ENCODE assay signal across 20 cellular contexts in the genomic region with DNA sequence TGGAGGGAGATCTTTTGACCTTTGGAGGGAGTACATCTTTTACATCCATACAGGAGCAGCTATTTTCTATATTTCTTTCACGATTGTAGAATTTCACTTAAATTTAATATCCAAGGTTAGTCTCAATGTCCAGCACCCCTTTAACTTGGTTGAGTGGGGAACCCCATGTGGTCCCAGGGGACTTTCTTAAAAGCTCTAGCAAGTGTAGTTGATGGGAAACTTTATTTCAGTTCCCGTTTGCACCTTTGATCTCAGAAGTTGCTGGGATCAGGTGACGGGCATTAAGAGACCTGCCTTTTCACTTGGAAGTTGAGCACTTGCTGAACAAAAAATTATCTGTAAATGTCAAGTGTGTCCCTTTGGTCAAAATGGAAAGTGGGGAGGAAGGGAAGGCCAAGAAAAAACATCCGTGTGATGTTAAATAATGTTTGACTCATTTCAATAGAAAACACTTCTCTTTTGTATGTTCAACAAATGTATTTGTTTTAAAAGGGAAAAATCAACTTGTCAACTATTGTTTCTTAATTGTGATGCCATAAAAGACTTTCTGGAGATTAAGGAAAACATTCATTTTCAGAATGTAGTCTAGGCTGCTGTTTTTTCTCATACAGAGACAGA.
DNase-seq lines count a peak whose midpoint lies in the region; ATAC-seq, FAIRE-seq and TF ChIP-seq lines count a peak whose summit lies in the region.
"Had no signal": no experiment of that assay in that cellular context is flagged by ENCODE, and none has a peak within 500 bp of the region (broad histone marks: within the 10 kb centered on the region; RNA-seq: fewer than 3 reads in every experiment).

No MANE protein-coding gene starts in this region.

- no peak overlapping the region for H3K9ac ChIP-seq in colonic mucosa (ENCODE audit: low read depth in 2 of 2, low read length in 2 of 2)

- peak; percentile 70 for FAIRE-seq in endometrium (lab: Jason Lieb, UNC)

- H3K4me2 ChIP-seq in DOHH2 (ENCODE audit: low read length): peak overlapping the region; percentile 15

- intact Hi-C loops in colonic mucosa (cut with DNase I): no loop called here

- H3K4me3 ChIP-seq in DOHH2 (ENCODE audit: low read length) (no peak overlapping the region), colonic mucosa (no peak overlapping the region)
- H3K4me3 ChIP-seq: heart right ventricle, sigmoid colon had no signal

- H3K27ac ChIP-seq in DOHH2 (ENCODE audit: low read depth, low read length) (no peak overlapping the region), colonic mucosa (no peak overlapping the region)
- H3K27ac ChIP-seq: heart right ventricle, sigmoid colon had no signal

- ATAC-seq in GM19351 (IDR thresholded peaks at IDR 0.05; ENCODE audit: unreplicated experiment) (peak; percentile 33), HG03342 (IDR thresholded peaks at IDR 0.05; ENCODE audit: unreplicated experiment) (peak; percentile 30)
- ATAC-seq: activated CD8-positive, alpha-beta memory T cell treated with anti-CD3 and anti-CD28 coated beads, Interleukin-2, amount 10 ng/mL, durations not matched to agents 7 days and 5 days had no signal

- peaks cover 41% of the 10 kb centered on the region for H3K79me2 ChIP-seq in DOHH2 (ENCODE audit: control insufficient read depth, low read length)

- no peaks in the 10 kb centered on the region for H3F3A ChIP-seq in DOHH2 (ENCODE audit: control insufficient read depth, insufficient read depth)

- H3K36me3 ChIP-seq in DOHH2 (ENCODE audit: control insufficient read depth, low read length): peaks cover 36% of the 10 kb centered on the region
- peaks cover 7% of the 10 kb centered on the region for H3K36me3 ChIP-seq in colonic mucosa

- peaks cover 3% of the 10 kb centered on the region for H4K20me1 ChIP-seq in DOHH2 (ENCODE audit: control insufficient read depth, insufficient read depth, low read depth, low read length)

- H3K27me3 ChIP-seq in DOHH2 (ENCODE audit: control insufficient read depth, low read length): no peaks in the 10 kb centered on the region
- H3K27me3 ChIP-seq in colonic mucosa: no peaks in the 10 kb centered on the region
- H3K27me3 ChIP-seq: heart right ventricle, sigmoid colon had no signal

- peaks cover 30% of the 10 kb centered on the region for H3K4me1 ChIP-seq in DOHH2 (ENCODE audit: control insufficient read depth, low read length)
- no peaks in the 10 kb centered on the region for H3K4me1 ChIP-seq in colonic mucosa
- H3K4me1 ChIP-seq: heart right ventricle, sigmoid colon had no signal

- DNase-seq in colonic mucosa (no peak), T1000 (lab: John Stamatoyannopoulos, UW) (no peak), NCI-H1436 treated with DMSO at 0.1 percent for 48 hours (lab: John Stamatoyannopoulos, UW) (no peak)
- DNase-seq in activated CD4-positive, alpha-beta T cell treated with anti-CD3 and anti-CD28 coated beads, Interleukin-2, amount 50 U/mL, for 48 hours: no peak
- DNase-seq: ACHN; activated CD4-positive, CD25-positive, alpha-beta regulatory T cell treated with anti-CD3 and anti-CD28 coated beads, Interleukin-2, amount 50 U/mL, for 72 hours; activated CD8-positive, alpha-beta memory T cell treated with anti-CD3 and anti-CD28 coated beads, Interleukin-2, amount 10 ng/mL, durations not matched to agents 7 days and 5 days; dermis blood vessel endothelial cell; heart right ventricle; NCI-H1417; NCI-H226; Right ventricle myocardium superior; sigmoid colon; stimulated activated CD4-positive, alpha-beta T cell treated with anti-CD3 and anti-CD28 coated beads, Interleukin-4, amount 100 ng/mL, for 1 hour; stimulated activated CD8-positive, alpha-beta memory T cell treated with anti-CD3 and anti-CD28 coated beads, Interleukin-4, amount 100 ng/mL, for 48 hours; T-helper 2 cell had no signal

- TF ChIP-seq CTCF in DOHH2 (IDR thresholded peaks at IDR 0.05; ENCODE audit: low read depth, low read length, poor library complexity, severe bottlenecking): no peak
- no peak for TF ChIP-seq CTCF in colonic mucosa (IDR thresholded peaks at IDR 0.05)

- H3K9me3 ChIP-seq in DOHH2 (ENCODE audit: control insufficient read depth, insufficient read depth, low read length) (no peaks in the 10 kb centered on the region), colonic mucosa (no peaks in the 10 kb centered on the region)
- H3K9me3 ChIP-seq: heart right ventricle, sigmoid colon had no signal

- no peaks in the 10 kb centered on the region for H3K9me2 ChIP-seq in DOHH2 (replicated peaks; ENCODE audit: control insufficient read depth, low read length)
